In genomic region chr5:10562202-10563131, GRCh38 we compare ENCODE assay signal across 8 cellular contexts. TPM values are rescaled to one million over a fixed set of nuclear protein-coding genes. Genes with fewer than 3 reads are reported as not detected.
DNase-seq lines count a peak whose midpoint lies in the region; ATAC-seq and TF ChIP-seq lines count a peak whose summit lies in the region.

No MANE protein-coding gene starts in this region.

- ATAC-seq in GM18511 (IDR thresholded peaks at IDR 0.05; ENCODE audit: unreplicated experiment) (peak; percentile 22), HG02642 (IDR thresholded peaks at IDR 0.05; ENCODE audit: poor library complexity, unreplicated experiment) (peak; percentile 33), naive B cell (ENCODE audit: low read depth in 2 of 2) (peak; percentile 25 to 32)

- H3K27ac ChIP-seq in WERI-Rb-1 = peak overlapping the region; percentile 95
- no peak overlapping the region for H3K27ac ChIP-seq in adrenal gland

- no peaks in the 10 kb centered on the region for H3K9me3 Mint-ChIP-seq in naive B cell

- no peaks in the 10 kb centered on the region for H3K27me3 Mint-ChIP-seq in naive B cell

- intact Hi-C loops in adrenal gland (cut with DNase I) = loop anchor here in 1 of 2 donors (10.0 kb wide), 1 partner anchor 62 kb away; no protein-coding TSS in a partner anchor

- H3K9me3 ChIP-seq in WERI-Rb-1 (ENCODE audit: severe bottlenecking) (no peaks in the 10 kb centered on the region), adrenal gland (replicated peaks in 1 of 3) (no peaks in the 10 kb centered on the region)

- peaks cover 36 to 52% (median 50%) of the 10 kb centered on the region in 3 donors for H3K4me1 Mint-ChIP-seq in naive B cell

- H3K4me3 ChIP-seq in WERI-Rb-1 (ENCODE audit: low read depth, low read length) (peak overlapping the region; percentile 96), adrenal gland (no peak overlapping the region)

- no peaks in the 10 kb centered on the region for H3K27me3 ChIP-seq in WERI-Rb-1 (ENCODE audit: insufficient read depth, low read depth, severe bottlenecking)
- H3K27me3 ChIP-seq in adrenal gland = peaks cover 37% of the 10 kb centered on the region

- WGBS in adrenal gland, 4 donors = 41 to 69% (median 57%) methylated on average over 19 to 46 of the region's 46 CpGs

- TF ChIP-seq CTCF in WERI-Rb-1 (IDR thresholded peaks at IDR 0.05; ENCODE audit: low read depth, low read length) = no peak
- no peak for TF ChIP-seq CTCF in adrenal gland (IDR thresholded peaks at IDR 0.05)

- DNase-seq in WERI-Rb-1 (no peak), naive B cell (peak; percentile 57), NCI-H226 (no peak), adrenal gland (no peak)
- no peak for DNase-seq in activated CD8-positive, alpha-beta memory T cell treated with anti-CD3 and anti-CD28 coated beads, Interleukin-2, amount 50 U/mL, for 4 hours
- DNase-seq in activated CD4-positive, alpha-beta T cell treated with anti-CD3 and anti-CD28 coated beads, Interleukin-2, amount 50 U/mL, for 1 hour = no peak

- no peak for TF ChIP-seq POLR2A in adrenal gland (IDR thresholded peaks at IDR 0.05)

- H3K27ac Mint-ChIP-seq in naive B cell = peak overlapping the region; percentile 66 to 93 (median 86)

- H3K4me3 Mint-ChIP-seq in naive B cell = peak overlapping the region; percentile 74 to 95 (median 86)

- H3K36me3 Mint-ChIP-seq in naive B cell = no peaks in the 10 kb centered on the region

- peaks cover 27% of the 10 kb centered on the region for H3K36me3 ChIP-seq in WERI-Rb-1
- H3K36me3 ChIP-seq in adrenal gland (replicated peaks in 1 of 2) = no peaks in the 10 kb centered on the region

- H3K4me1 ChIP-seq in adrenal gland (replicated peaks in 1 of 2) = peaks cover 11 to 22% of the 10 kb centered on the region in 2 donors

RNA-seq across cellular contexts. Expression of gene ANKRD33B, which starts 1.4 kb away (rescaled TPM):
- polyA plus RNA-seq in naive B cell (ENCODE audit: low read depth in 6 of 6) = 1 to 10 TPM; 1.3 to 2.7 (median 1.9) TPM
- under 1 TPM; 0.14 to 0.69 (median 0.25) TPM for total RNA-seq in adrenal gland
- polyA plus RNA-seq in adrenal gland = under 1 TPM; 0.16 to 0.30 (median 0.22) TPM
